20 cellular contexts compared by ENCODE assay signal in the genomic region with DNA sequence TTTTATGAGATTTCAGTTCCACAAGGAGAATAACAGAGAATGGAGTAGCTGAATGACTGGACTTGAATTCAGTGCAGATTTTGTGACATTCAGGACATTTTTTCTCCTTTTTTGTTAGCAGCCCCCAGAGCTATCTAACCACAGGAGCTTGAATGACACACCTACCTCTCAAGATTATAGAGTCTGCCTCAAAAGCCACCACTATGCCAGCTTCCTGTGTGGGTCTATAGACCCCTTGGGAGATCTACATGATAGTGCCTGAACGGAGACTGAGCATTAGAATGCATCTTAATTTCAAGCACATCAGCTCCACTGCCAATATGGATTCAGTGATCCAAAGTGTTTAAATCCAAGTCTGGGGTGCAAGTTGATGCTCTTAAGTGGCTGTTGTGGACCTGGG.
"Had no signal": no experiment of that assay in that cellular context is flagged by ENCODE, and none has a peak within 500 bp of the region (broad histone marks: within the 10 kb centered on the region; RNA-seq: fewer than 3 reads in every experiment).

No MANE protein-coding gene starts in this region.

- H3K4me3 ChIP-seq: K562, MG63, SJSA1, SK-N-MC had no signal

- DNase-seq: IMR-90, MG63, NCI-H1092 treated with DMSO at 0.1 percent for 48 hours, NCI-H1436, NCI-H187, NCI-H2029, NCI-H2171 treated with DMSO at 0.1 percent for 48 hours, NCI-H345, NCI-H446 treated with DMSO at 0.1 percent for 48 hours, NCI-H510A treated with DMSO at 0.1 percent for 48 hours, NCI-H526, NCI-H748 treated with DMSO at 0.1 percent for 48 hours, Right ventricle myocardium superior, RPMI8226, SIG-M5 had no signal

- H3K36me3 ChIP-seq: MG63, SJSA1 had no signal

- H3K4me1 ChIP-seq: SJSA1 had no signal

- H3K4me2 ChIP-seq: KMS-11 had no signal

- H3K9ac ChIP-seq: KMS-11 had no signal

- H3K27me3 ChIP-seq: MG63, SJSA1 had no signal

- H3K27ac ChIP-seq: KMS-11, SJSA1, SK-N-MC had no signal

- ATAC-seq: HepG2, K562 had no signal
